Comparison of ENCODE assay signal across 28 cellular contexts in genomic region chr13:53490732-53491131, GRCh38.
"Had no signal": no experiment of that assay in that cellular context is flagged by ENCODE, and none has a peak within 500 bp of the region (broad histone marks: within the 10 kb centered on the region; RNA-seq: fewer than 3 reads in every experiment).

No MANE protein-coding gene starts in this region.

- H3K27ac ChIP-seq: gastrocnemius medialis, left ventricle myocardium inferior, pancreas, prostate gland, skin epidermis, thoracic aorta, uterus had no signal

- H3K4me1 ChIP-seq: gastrocnemius medialis, left ventricle myocardium inferior, pancreas, prostate gland, uterus had no signal

- H3K27me3 ChIP-seq: gastrocnemius medialis, pancreas, uterus had no signal

- DNase-seq: activated CD4-positive, alpha-beta memory T cell treated with anti-CD3 and anti-CD28 coated beads, Interleukin-2, amount 10 ng/mL, durations not matched to agents 7 days and 5 days; activated CD4-positive, alpha-beta T cell treated with anti-CD3 and anti-CD28 coated beads for 1 hour; activated CD4-positive, alpha-beta T cell treated with anti-CD3 and anti-CD28 coated beads, Interleukin-2, amount 10 ng/mL, durations not matched to agents 7 days and 5 days; activated CD8-positive, alpha-beta memory T cell treated with anti-CD3 and anti-CD28 coated beads, Interleukin-2, amount 10 ng/mL, durations not matched to agents 7 days and 5 days; activated naive CD8-positive, alpha-beta T cell treated with anti-CD3 and anti-CD28 coated beads, Interleukin-2, amount 50 U/mL, for 24 hours; activated T-cell treated with anti-CD3 and anti-CD28 coated beads, Interleukin-2, amount 50 U/mL, for 48 hours; amygdala; caudate nucleus; cortex of kidney; effector memory CD8-positive, alpha-beta T cell; erythroblast; gastrocnemius medialis; glutamatergic neuron; islet precursor cell; left ventricle myocardium inferior; mucosa of descending colon; pancreas; retina; stimulated activated CD4-positive, alpha-beta T cell treated with anti-CD3 and anti-CD28 coated beads, Interleukin-12 subunit alpha, Interleukin-12 subunit beta, amount 100 ng/mL, for 4 hours; stimulated activated CD4-positive, alpha-beta T cell treated with anti-CD3 and anti-CD28 coated beads, Interleukin-4, amount 100 ng/mL, for 1 hour; stimulated activated naive CD8-positive, alpha-beta T cell treated with anti-CD3 and anti-CD28 coated beads, Interleukin-15, Interleukin-2, amounts not matched to agents 100 U/mL and 50 U/mL, for 24 hours; T1000; trophoblast cell; uterus had no signal

- H3K36me3 ChIP-seq: gastrocnemius medialis, left ventricle myocardium inferior, pancreas, prostate gland, thoracic aorta, uterus had no signal

- H3K4me3 ChIP-seq: gastrocnemius medialis, left ventricle myocardium inferior, lung, mucosa of descending colon, pancreas, prostate gland, skin epidermis, thoracic aorta, uterus had no signal

- H3K9me3 ChIP-seq: gastrocnemius medialis, left ventricle myocardium inferior, mucosa of descending colon, pancreas, prostate gland, thoracic aorta, uterus had no signal
